Comparison of ENCODE assay signal across 8 cellular contexts in genomic region chr2:41736105-41736567, GRCh38.
A peak's percentile ranks its signal among the peaks of the same experiment; 100 is the strongest.
DNase-seq lines count a peak whose midpoint lies in the region; ATAC-seq and TF ChIP-seq lines count a peak whose summit lies in the region.

No MANE protein-coding gene starts in this region.

- DNase-seq in activated B cell treated with CpG ODN at 0.5 μM for 24 hours (no peak), NCI-H1092 treated with DMSO at 0.1 percent for 48 hours (lab: John Stamatoyannopoulos, UW) (no peak), SW 1271 (lab: John Stamatoyannopoulos, UW) (no peak), left colon (no peak), omental fat pad (ENCODE audit: low spot score) (no peak)

- H3K27ac ChIP-seq in BLaER1 = no peak overlapping the region

- peaks cover 7% of the 10 kb centered on the region for H3K27me3 Mint-ChIP-seq in activated B cell treated with CpG ODN at 0.5 μM for 24 hours

- H3K4me3 ChIP-seq in BLaER1 = no peak overlapping the region

- no peak overlapping the region for H3K4me3 Mint-ChIP-seq in activated B cell treated with CpG ODN at 0.5 μM for 24 hours

- H3K9me3 ChIP-seq in BLaER1 = no peaks in the 10 kb centered on the region

- H3K9ac ChIP-seq in BLaER1 = no peak overlapping the region

- peaks cover 11% of the 10 kb centered on the region for H3K4me1 Mint-ChIP-seq in activated B cell treated with CpG ODN at 0.5 μM for 24 hours

- no peaks in the 10 kb centered on the region for H3K36me3 Mint-ChIP-seq in activated B cell treated with CpG ODN at 0.5 μM for 24 hours (ENCODE audit: low read depth)

- no peak for TF ChIP-seq CTCF in activated B cell treated with CpG ODN at 0.5 μM for 24 hours (IDR thresholded peaks at IDR 0.05)
- TF ChIP-seq CTCF in omental fat pad (IDR thresholded peaks at IDR 0.05) = no peak

- no peak overlapping the region for H3K27ac Mint-ChIP-seq in activated B cell treated with CpG ODN at 0.5 μM for 24 hours

- intact Hi-C loops in activated B cell treated with CpG ODN at 0.5 μM for 24 hours (cut with micrococcal nuclease) = no loop called here
- intact Hi-C loops in left colon (cut with DNase I, micrococcal nuclease) = no loop called here

- peak overlapping the region; percentile 29 for H3K4me2 ChIP-seq in BLaER1

- no peaks in the 10 kb centered on the region for H3K36me3 ChIP-seq in BLaER1

- CTCF ChIA-PET in activated B cell treated with CpG ODN at 0.5 μM for 24 hours (lab: Charles Lee) = no interaction called here

- POLR2A ChIA-PET in activated B cell treated with CpG ODN at 0.5 μM for 24 hours (lab: Charles Lee) = no interaction called here

- peaks cover 15% of the 10 kb centered on the region for H3K4me1 ChIP-seq in BLaER1

- no peaks in the 10 kb centered on the region for H4K20me1 ChIP-seq in BLaER1

- ATAC-seq in GM19463 (IDR thresholded peaks at IDR 0.05; ENCODE audit: unreplicated experiment) = peak; percentile 88
- ATAC-seq in HG03378 (IDR thresholded peaks at IDR 0.05; ENCODE audit: unreplicated experiment) = peak; percentile 98
- ATAC-seq in activated B cell treated with CpG ODN at 0.5 μM for 24 hours (ENCODE audit: low read depth) = peak; percentile 52
- no peak for ATAC-seq in left colon
- no peak for ATAC-seq in omental fat pad (ENCODE audit: low FRiP score)

- no peaks in the 10 kb centered on the region for H3K9me3 Mint-ChIP-seq in activated B cell treated with CpG ODN at 0.5 μM for 24 hours

- H3K27me3 ChIP-seq in BLaER1 = no peaks in the 10 kb centered on the region

Comparison
In these comparisons a context has a peak if more than half of its experiments do, and no peak if none do; other contexts are left out.
1. ATAC-seq: peak in GM19463 (single experiment), HG03378 (single experiment) and activated B cell treated with CpG ODN at 0.5 μM for 24 hours (single experiment); none in left colon (single experiment) and omental fat pad (single experiment).